13 cellular contexts compared by ENCODE assay signal in genomic region chr22:49946612-49947295, GRCh38.
DNase-seq lines count a peak whose midpoint lies in the region; ATAC-seq and TF ChIP-seq lines count a peak whose summit lies in the region.
"Had no signal": no experiment of that assay in that cellular context is flagged by ENCODE, and none has a peak within 500 bp of the region (broad histone marks: within the 10 kb centered on the region; RNA-seq: fewer than 3 reads in every experiment).

No MANE protein-coding gene starts in this region.

- H3K9me3 Mint-ChIP-seq in T-helper 2 cell treated with Interferon-gamma antibody and Interleukin-4, amounts not matched to agents 5 μg/mL and 100 μg/mL, for 36 hours = peaks cover 4% of the 10 kb centered on the region
- no peaks in the 10 kb centered on the region for H3K9me3 Mint-ChIP-seq in stimulated activated naive B cell treated with anti-CD40 and anti-IgM and Interleukin-4, amounts not matched to agents 10 μg/mL and 1 μg/mL and 100 μg/mL, for 72 hours
- H3K9me3 Mint-ChIP-seq: activated T-helper 2 cell treated with anti-CD3 and anti-CD28 coated beads, Interferon-gamma antibody, Interleukin-2, Interleukin-4, amounts not matched to agents 10 μg/mL and 5 μg/mL and 100 μg/mL, durations not matched to agents 14 hours and 24 hours and 36 hours had no signal

- H3K27ac Mint-ChIP-seq in T-helper 2 cell treated with Interferon-gamma antibody and Interleukin-4, amounts not matched to agents 5 μg/mL and 100 μg/mL, for 36 hours = peak overlapping the region; percentile 20
- H3K27ac Mint-ChIP-seq in stimulated activated naive B cell treated with anti-CD40 and anti-IgM and Interleukin-4, amounts not matched to agents 10 μg/mL and 1 μg/mL and 100 μg/mL, for 72 hours = peak overlapping the region; percentile 37
- H3K27ac Mint-ChIP-seq: activated T-helper 2 cell treated with anti-CD3 and anti-CD28 coated beads, Interferon-gamma antibody, Interleukin-2, Interleukin-4, amounts not matched to agents 10 μg/mL and 5 μg/mL and 100 μg/mL, durations not matched to agents 14 hours and 24 hours and 36 hours had no signal

- no peak overlapping the region for H3K4me3 ChIP-seq in epithelial cell of esophagus (ENCODE audit: low read length)
- H3K4me3 ChIP-seq: MG63 had no signal

- TF ChIP-seq CTCF in epithelial cell of esophagus (IDR thresholded peaks at IDR 0.05; ENCODE audit: insufficient read depth, low read depth, low read length, missing control alignments) = no peak

- ATAC-seq in stimulated activated naive B cell treated with anti-CD40 and anti-IgM and Interleukin-4, amounts not matched to agents 10 μg/mL and 1 μg/mL and 100 μg/mL, for 72 hours (replicated peaks) = no peak
- no peak for ATAC-seq in HG02588 (IDR thresholded peaks at IDR 0.05; ENCODE audit: unreplicated experiment)
- ATAC-seq: right cardiac atrium had no signal

- H3K27me3 Mint-ChIP-seq in T-helper 2 cell treated with Interferon-gamma antibody and Interleukin-4, amounts not matched to agents 5 μg/mL and 100 μg/mL, for 36 hours (ENCODE audit: low read depth) = no peaks in the 10 kb centered on the region
- H3K27me3 Mint-ChIP-seq in stimulated activated naive B cell treated with anti-CD40 and anti-IgM and Interleukin-4, amounts not matched to agents 10 μg/mL and 1 μg/mL and 100 μg/mL, for 72 hours = no peaks in the 10 kb centered on the region

- no peak overlapping the region for H3K4me3 Mint-ChIP-seq in T-helper 2 cell treated with Interferon-gamma antibody and Interleukin-4, amounts not matched to agents 5 μg/mL and 100 μg/mL, for 36 hours
- peak overlapping the region in 1 of 2 donors; percentile 16 for H3K4me3 Mint-ChIP-seq in stimulated activated naive B cell treated with anti-CD40 and anti-IgM and Interleukin-4, amounts not matched to agents 10 μg/mL and 1 μg/mL and 100 μg/mL, for 72 hours

- DNase-seq in T-helper 2 cell treated with Interferon-gamma antibody and Interleukin-4, amounts not matched to agents 5 μg/mL and 100 μg/mL, for 36 hours (ENCODE audit: low spot score) = no peak
- DNase-seq in T-helper 2 cell (no peak), SHP77 (lab: John Stamatoyannopoulos, UW) (peak; percentile 35 to 41), epithelial cell of esophagus (ENCODE audit: low read depth) (peak; percentile 40), NCI-H1694 treated with DMSO at 0.1 percent for 48 hours (lab: John Stamatoyannopoulos, UW) (no peak), T1000 (lab: John Stamatoyannopoulos, UW) (no peak)
- no peak for DNase-seq in stimulated activated naive B cell treated with anti-CD40 and anti-IgM and Interleukin-4, amounts not matched to agents 10 μg/mL and 1 μg/mL and 100 μg/mL, for 72 hours
- DNase-seq: mesendoderm, MG63, right cardiac atrium, Right ventricle myocardium superior had no signal

- no peaks in the 10 kb centered on the region for H3K36me3 Mint-ChIP-seq in T-helper 2 cell treated with Interferon-gamma antibody and Interleukin-4, amounts not matched to agents 5 μg/mL and 100 μg/mL, for 36 hours (ENCODE audit: low read depth)
- H3K36me3 Mint-ChIP-seq in stimulated activated naive B cell treated with anti-CD40 and anti-IgM and Interleukin-4, amounts not matched to agents 10 μg/mL and 1 μg/mL and 100 μg/mL, for 72 hours = no peaks in the 10 kb centered on the region

- H3K4me1 Mint-ChIP-seq in T-helper 2 cell treated with Interferon-gamma antibody and Interleukin-4, amounts not matched to agents 5 μg/mL and 100 μg/mL, for 36 hours (ENCODE audit: low read depth) = peaks cover 4% of the 10 kb centered on the region
- peaks cover 0 to 38% of the 10 kb centered on the region in 2 donors for H3K4me1 Mint-ChIP-seq in stimulated activated naive B cell treated with anti-CD40 and anti-IgM and Interleukin-4, amounts not matched to agents 10 μg/mL and 1 μg/mL and 100 μg/mL, for 72 hours

Comparison
In these comparisons a context has a peak if more than half of its experiments do, and no peak if none do; other contexts are left out.
1. DNase-seq: peak in SHP77 (2 of 2) and epithelial cell of esophagus (single experiment); none in T-helper 2 cell treated with Interferon-gamma antibody and Interleukin-4, amounts not matched to agents 5 μg/mL and 100 μg/mL, for 36 hours (single experiment), T-helper 2 cell (0 of 5), stimulated activated naive B cell treated with anti-CD40 and anti-IgM and Interleukin-4, amounts not matched to agents 10 μg/mL and 1 μg/mL and 100 μg/mL, for 72 hours (single experiment), NCI-H1694 treated with DMSO at 0.1 percent for 48 hours (single experiment) and T1000 (single experiment).